23 cellular contexts compared by ENCODE assay signal in genomic region chr17:55402374-55402773, GRCh38. TPM values are rescaled to one million over a fixed set of nuclear protein-coding genes. Genes with fewer than 3 reads are reported as not detected.
DNase-seq lines count a peak whose midpoint lies in the region; ATAC-seq, FAIRE-seq and TF ChIP-seq lines count a peak whose summit lies in the region.
"Had no signal": no experiment of that assay in that cellular context is flagged by ENCODE, and none has a peak within 500 bp of the region (broad histone marks: within the 10 kb centered on the region; RNA-seq: fewer than 3 reads in every experiment).

No MANE protein-coding gene starts in this region.

- no peak for TF ChIP-seq RAD21 in GM12878 (IDR thresholded peaks at IDR 0.05; ENCODE audit: insufficient read depth, low read depth, low read length)

- no peak overlapping the region for H3K27ac ChIP-seq in GM23248
- no peak overlapping the region for H3K27ac ChIP-seq in GM12878 (ENCODE audit: control insufficient read depth, insufficient read depth)
- H3K27ac ChIP-seq: cardiac muscle cell, skin epidermis had no signal

- no peak for TF ChIP-seq EP300 in GM12878 (IDR thresholded peaks at IDR 0.05; ENCODE audit: borderline replicate concordance in 1 of 2, control insufficient read depth in 1 of 2, low read depth in 2 of 2, low read length in 2 of 2)

- H3K79me2 ChIP-seq in GM23248 (ENCODE audit: insufficient read depth) (no peaks in the 10 kb centered on the region), GM12878 (ENCODE audit: control insufficient read depth, insufficient read depth, low read length) (no peaks in the 10 kb centered on the region; the same call in 1 of the 2 replicates)

- H3K36me3 ChIP-seq in GM23248 (ENCODE audit: low read depth), result no peaks in the 10 kb centered on the region
- peaks cover 9 to 38% of the 10 kb centered on the region in 2 experiments for H3K36me3 ChIP-seq in GM12878 (ENCODE audit: control insufficient read depth in 2 of 2, insufficient read depth in 2 of 2, low read length in 1 of 2)

- FAIRE-seq in GM12878 (lab: Jason Lieb, UNC) (no peak), GM12892 (lab: Jason Lieb, UNC) (no peak)
- FAIRE-seq: GM19239, TTC549 had no signal

- H3K9ac ChIP-seq in GM23248, result no peak overlapping the region
- H3K9ac ChIP-seq in GM12878 (ENCODE audit: control insufficient read depth, insufficient read depth, low read length), result no peak overlapping the region

- POLR2A ChIA-PET in GM12878 (lab: Charles Lee), result no interaction called here

- no peaks in the 10 kb centered on the region for H3K9me2 ChIP-seq in GM23248 (ENCODE audit: insufficient read depth)

- 80 to 85% methylated on average over 4 of the region's 4 CpGs for WGBS in GM23248 (ENCODE audit: low coverage in 1 of 2, low lambda C conversion rate in 2 of 2, missing lambda C conversion rate in 2 of 2), 2 experiments
- WGBS in GM12878 (ENCODE audit: insufficient coverage, insufficient replicate concordance, low lambda C conversion rate, missing lambda C conversion rate), result 97% methylated on average over 4 of the region's 4 CpGs

- H3K27me3 ChIP-seq in GM23248 (replicated peaks; ENCODE audit: insufficient read depth), result no peaks in the 10 kb centered on the region
- no peaks in the 10 kb centered on the region for H3K27me3 ChIP-seq in GM12878 (replicated peaks in 1 of 2; ENCODE audit: control insufficient read depth in 2 of 2, insufficient read depth in 2 of 2, low read length in 1 of 2)
- H3K27me3 ChIP-seq: cardiac muscle cell had no signal

- no peak for ATAC-seq in GM12878
- ATAC-seq in GM21576 (IDR thresholded peaks at IDR 0.05; ENCODE audit: unreplicated experiment), result no peak
- ATAC-seq: activated T-cell treated with anti-CD3 and anti-CD28 coated beads, Interleukin-2, amount 50 U/mL, for 4 hours; naive thymus-derived CD4-positive, alpha-beta T cell had no signal

- DNase-seq in GM23248 (peak; percentile 7), M059J (ENCODE audit: low read depth) (peak; percentile 71), GM12878 (ENCODE audit: low read depth, low spot score) (no peak), kidney tubule cell (ENCODE audit: low spot score) (peak; percentile 32), NCI-H510A treated with DMSO at 0.1 percent for 48 hours (lab: John Stamatoyannopoulos, UW) (no peak), iPS-NIHi7 (ENCODE audit: extremely low spot score) (no peak), GM12892 (ENCODE audit: insufficient read length) (no peak)
- DNase-seq: activated CD4-positive, alpha-beta T cell treated with anti-CD3 and anti-CD28 coated beads for 1 hour; activated CD8-positive, alpha-beta memory T cell treated with anti-CD3 and anti-CD28 coated beads for 24 hours; activated T-cell treated with anti-CD3 and anti-CD28 coated beads, Interleukin-2, amount 50 U/mL, for 4 hours; CD4-positive, CD25-positive, alpha-beta regulatory T cell; DMS 273 treated with DMSO at 0.1 percent for 48 hours; head of caudate nucleus; naive thymus-derived CD4-positive, alpha-beta T cell; NCI-H1417; NCI-H510A; nucleus accumbens; trophoblast cell had no signal

- in situ Hi-C loops in GM23248 (cut with MboI), result no loop called here
- in situ Hi-C loops in GM12878 (cut with MboI), result no loop called here

- intact Hi-C loops in GM12878 (cut with micrococcal nuclease; ENCODE audit: unreplicated experiment), result no loop called here

- no peak for TF ChIP-seq CTCF in GM12878 (IDR thresholded peaks at IDR 0.05 in 2 of 3, conservative IDR thresholded peaks at IDR 0.05 in 1 of 3; ENCODE audit: control insufficient read depth in 2 of 3, extremely low read depth in 1 of 3, insufficient read depth in 1 of 3, low read depth in 3 of 3, low read length in 3 of 3)

- TF ChIP-seq POLR2A in GM12878 (IDR thresholded peaks at IDR 0.05; ENCODE audit: low read depth, low read length), result no peak
- no peak for TF ChIP-seq POLR2A in GM12892 (IDR thresholded peaks at IDR 0.05; ENCODE audit: low read depth, low read length)

- H2AFZ ChIP-seq in GM23248 (no peak overlapping the region), GM12878 (ENCODE audit: control insufficient read depth, low read depth, low read length) (no peak overlapping the region)

- no peaks in the 10 kb centered on the region for H3F3A ChIP-seq in GM23248 (ENCODE audit: insufficient read depth)

- H3K4me2 ChIP-seq in GM23248 (ENCODE audit: unreplicated experiment) (no peak overlapping the region), GM12878 (ENCODE audit: control insufficient read depth, insufficient read depth) (no peak overlapping the region)

- H3K9me3 ChIP-seq in GM23248 (ENCODE audit: low read depth) (no peaks in the 10 kb centered on the region), GM12878 (replicated peaks; ENCODE audit: control insufficient read depth, insufficient read depth, low read length) (no peaks in the 10 kb centered on the region)

- H3K4me3 ChIP-seq in GM23248 (no peak overlapping the region), GM12878 (no peak overlapping the region)
- H3K4me3 ChIP-seq: cardiac muscle cell, skin epidermis had no signal

- no peaks in the 10 kb centered on the region for H3K4me1 ChIP-seq in GM23248 (ENCODE audit: insufficient read depth)
- H3K4me1 ChIP-seq in GM12878 (ENCODE audit: control insufficient read depth, insufficient read depth, low read length), result no peaks in the 10 kb centered on the region

- H4K20me1 ChIP-seq in GM23248 (ENCODE audit: insufficient read depth), result no peaks in the 10 kb centered on the region
- no peaks in the 10 kb centered on the region for H4K20me1 ChIP-seq in GM12878 (ENCODE audit: control insufficient read depth, insufficient read depth)

- CTCF ChIA-PET in GM12878 (lab: Yijun Ruan, JAX), result interaction anchor here (0.7 kb wide), 2 partner anchors 23 to 112 kb away, joined by 3 to 4 read pairs; no protein-coding TSS in a partner anchor

- SMC1A ChIA-PET in GM12878 (lab: Charles Lee; ENCODE audit: uncharacterized antibody, unreplicated experiment), result interaction anchor here (0.6 to 1.2 kb wide), 2 partner anchors 16 to 26 kb away, joined by 3 read pairs; no protein-coding TSS in a partner anchor

- RAD21 ChIA-PET in GM12878 (lab: Charles Lee; ENCODE audit: unreplicated experiment), result interaction anchor here (1.0 kb wide), 1 partner anchor 63 kb away, joined by 3 read pairs; no protein-coding TSS in a partner anchor

- BruUV-seq in GM12878 (replicated peaks; lab: Mats Ljungman, UMichigan), result TSS peak; percentile 4

TF ChIP-seq in GM12878, 131 proteins besides CTCF, POLR2A, EP300 and RAD21 (continues in another document):
- TF ChIP-seq, protein P1, sequence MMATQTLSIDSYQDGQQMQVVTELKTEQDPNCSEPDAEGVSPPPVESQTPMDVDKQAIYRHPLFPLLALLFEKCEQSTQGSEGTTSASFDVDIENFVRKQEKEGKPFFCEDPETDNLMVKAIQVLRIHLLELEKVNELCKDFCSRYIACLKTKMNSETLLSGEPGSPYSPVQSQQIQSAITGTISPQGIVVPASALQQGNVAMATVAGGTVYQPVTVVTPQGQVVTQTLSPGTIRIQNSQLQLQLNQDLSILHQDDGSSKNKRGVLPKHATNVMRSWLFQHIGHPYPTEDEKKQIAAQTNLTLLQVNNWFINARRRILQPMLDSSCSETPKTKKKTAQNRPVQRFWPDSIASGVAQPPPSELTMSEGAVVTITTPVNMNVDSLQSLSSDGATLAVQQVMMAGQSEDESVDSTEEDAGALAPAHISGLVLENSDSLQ (IDR thresholded peaks at IDR 0.05), result no peak
- TF ChIP-seq EZH2 (IDR thresholded peaks at IDR 0.05; ENCODE audit: borderline replicate concordance, control insufficient read depth, low read depth, low read length) (no peak), BCL3 (IDR thresholded peaks at IDR 0.05; ENCODE audit: borderline replicate concordance, insufficient read depth, low read depth, low read length, poor library complexity, severe bottlenecking) (no peak), HCFC1 (IDR thresholded peaks at IDR 0.05; ENCODE audit: low read length) (no peak), RBBP5 (conservative IDR thresholded peaks at IDR 0.05) (no peak), SUPT20H (IDR thresholded peaks at IDR 0.05; ENCODE audit: borderline replicate concordance, control insufficient read depth, low read depth, low read length) (no peak)

RNA-seq across cellular contexts. Expression of gene MMD, which starts 19.3 kb away (rescaled TPM):
- 6.6 and 8.3 TPM in 2 replicates for total RNA-seq in GM23248 (2014; rRNA removed; shearing (Covaris generic))
- polyA plus RNA-seq in GM23248 (2016; fragmentation: Nextera tagmentation; extraction: Ambion mirVana), result 6.0 and 6.7 TPM in 2 replicates
- total RNA-seq in M059J (2014; rRNA removed; shearing (Covaris generic)), result 28.6 and 35.2 TPM in 2 replicates
- total RNA-seq in GM12878 (2013; cell fraction: nucleolus; rRNA removed), result 88.8 and 95.5 TPM in 2 replicates
- 22.6 and 28.8 TPM in 2 replicates for total RNA-seq in GM12878 (2014; rRNA removed)
- total RNA-seq in GM12878 (2014; rRNA removed; fragmentation: Illumina TruSeq; extraction: Trizol), result 18.6 and 20.6 TPM in 2 replicates
- 24.2 and 25.2 TPM in 2 replicates for total RNA-seq in GM12878 (2021)
- polyA plus RNA-seq in GM12878 (2011; ENCODE audit: low read depth), result 5.1 TPM
- polyA plus RNA-seq in GM12878 (2011; rRNA removed), result 46.7 and 53.5 TPM in 2 replicates
- 19.0 and 23.0 TPM in 2 replicates for polyA plus RNA-seq in GM12878 (2011; cell fraction: cytosol; rRNA removed)
- polyA plus RNA-seq in GM12878 (2011; cell fraction: nucleus; rRNA removed), result 23.6 and 27.5 TPM in 2 replicates
- 9.9 and 10.8 TPM in 2 replicates for polyA plus RNA-seq in GM12878 (2012)
- 22.1 and 29.2 TPM in 2 replicates for polyA plus RNA-seq in GM12878 (2014; fragmentation: Illumina TruSeq; extraction: Trizol)
- polyA plus RNA-seq in GM12878 (2014; fragmentation: Nextera tagmentation; extraction: Ambion mirVana), result 10 to 100 TPM in 1 of 2 experiments, 1 to 10 TPM in 1; 8.0 to 12.1 TPM
- 20.3 and 22.8 TPM in 2 replicates for polyA plus RNA-seq in GM12878 (2014; rRNA removed)
- polyA plus RNA-seq in GM12878 (2016; fragmentation: Nextera tagmentation; extraction: Ambion mirVana), result 10 to 100 TPM; 23.0 to 24.0 TPM
- polyA minus RNA-seq in GM12878 (2011; rRNA and poly(A)+ RNA removed), result 22.3 and 29.7 TPM in 2 replicates
- 10.5 and 12.4 TPM in 2 replicates for polyA minus RNA-seq in GM12878 (2011; cell fraction: cytosol; rRNA and poly(A)+ RNA removed)
- 27.1 and 30.5 TPM in 2 replicates for polyA minus RNA-seq in GM12878 (2011; cell fraction: nucleus; rRNA and poly(A)+ RNA removed)
- polyA plus RNA-seq in GM12892 (2012; ENCODE audit: missing spikeins), result 22.7 TPM

Comparison
In these comparisons a context has a peak if more than half of its experiments do, and no peak if none do; other contexts are left out.
1. DNase-seq: peak in GM23248 (single experiment), M059J (single experiment) and kidney tubule cell (single experiment); none in GM12878 (single experiment), NCI-H510A treated with DMSO at 0.1 percent for 48 hours (single experiment), iPS-NIHi7 (single experiment) and GM12892 (single experiment).